8 cellular contexts compared by ENCODE assay signal in genomic region chr4:153084939-153085630, GRCh38.
DNase-seq lines count a peak whose midpoint lies in the region; ATAC-seq and TF ChIP-seq lines count a peak whose summit lies in the region.

No MANE protein-coding gene starts in this region.

- H3K4me1 ChIP-seq in Panc1 (ENCODE audit: control insufficient read depth, insufficient read depth, low read length) = 0 out of 2 replicates have a peak, but pooled peaks cover 3% of the 10 kb centered on the region

- no peak overlapping the region for H3K27ac Mint-ChIP-seq in activated T-helper 1 cell treated with anti-CD3 and anti-CD28 coated beads, Interleukin-12 subunit alpha, Interleukin-12 subunit beta, Interleukin-2, Interleukin-4 antibody, amounts not matched to agents 30 ng/mL and 10 ng/mL and 1 ng/mL, durations not matched to agents 14 hours and 24 hours and 36 hours
- peak overlapping the region; percentile 31 for H3K27ac Mint-ChIP-seq in neural crest cell (ENCODE audit: unreplicated experiment)
- peak overlapping the region in 1 of 2 donors; percentile 52 for H3K27ac Mint-ChIP-seq in stimulated activated naive CD8-positive, alpha-beta T cell treated with anti-CD3 and anti-CD28 coated beads, Interleukin-15, amount 100 ng/mL, for 72 hours

- H3K36me3 ChIP-seq in BJ (ENCODE audit: control insufficient read depth, insufficient read depth, low read length) (no peaks in the 10 kb centered on the region), Panc1 (ENCODE audit: control insufficient read depth, insufficient read depth, low read length) (no peaks in the 10 kb centered on the region)

- in situ Hi-C loops in Panc1 (cut with HindIII; ENCODE audit: low pct_unique_long_range_greater_than_20kb, low sequenced_read_pairs) = no loop called here

- TF ChIP-seq CTCF in BJ (IDR thresholded peaks at IDR 0.05; ENCODE audit: insufficient read depth, low read depth, low read length) = peak; percentile 97
- TF ChIP-seq CTCF in Panc1 (IDR thresholded peaks at IDR 0.05) = peak; percentile 92
- peak; percentile 97 for TF ChIP-seq CTCF in fibroblast of mammary gland (conservative IDR thresholded peaks at IDR 0.05; ENCODE audit: control insufficient read depth, insufficient read depth, low read depth, low read length)
- TF ChIP-seq CTCF in neural crest cell (conservative IDR thresholded peaks at IDR 0.05) = peak; percentile 98

- CTCF ChIA-PET in BJ (lab: Yijun Ruan, JAX) = interaction anchor here (0.7 to 6.7 kb wide), 22 partner anchors 10 to 330 kb away, joined by 3 to 189 read pairs (median 6); no protein-coding TSS in a partner anchor
- CTCF ChIA-PET in Panc1 (lab: Charles Lee) = interaction anchor here (1.1 kb wide), 1 partner anchor 42 kb away, joined by 8 read pairs; no protein-coding TSS in a partner anchor

- H3K27ac ChIP-seq in Panc1 (ENCODE audit: low read length) = no peak overlapping the region; the same call in 1 of the 2 replicates

- no TSS peak for BruUV-seq in Panc1 (replicated peaks; lab: Mats Ljungman, UMichigan)

- H3K27me3 ChIP-seq in BJ (ENCODE audit: control insufficient read depth, insufficient read depth, low read length) (no peaks in the 10 kb centered on the region; the same call in 1 of the 2 replicates), Panc1 (ENCODE audit: control insufficient read depth, insufficient read depth, low read length) (no peaks in the 10 kb centered on the region)

- POLR2A ChIA-PET in BJ (lab: Charles Lee) = interaction anchor here (0.6 kb wide), 1 partner anchor 146 kb away, joined by 3 read pairs; no protein-coding TSS in a partner anchor
- POLR2A ChIA-PET in Panc1 (lab: Charles Lee) = no interaction called here

- H3K27me3 Mint-ChIP-seq in activated T-helper 1 cell treated with anti-CD3 and anti-CD28 coated beads, Interleukin-12 subunit alpha, Interleukin-12 subunit beta, Interleukin-2, Interleukin-4 antibody, amounts not matched to agents 30 ng/mL and 10 ng/mL and 1 ng/mL, durations not matched to agents 14 hours and 24 hours and 36 hours (ENCODE audit: insufficient read depth) = peaks cover 23% of the 10 kb centered on the region
- H3K27me3 Mint-ChIP-seq in neural crest cell (ENCODE audit: low read depth) = no peaks in the 10 kb centered on the region
- H3K27me3 Mint-ChIP-seq in stimulated activated naive CD8-positive, alpha-beta T cell treated with anti-CD3 and anti-CD28 coated beads, Interleukin-15, amount 100 ng/mL, for 72 hours = peaks cover 10% of the 10 kb centered on the region

- H3K9me3 ChIP-seq in Panc1 (ENCODE audit: control insufficient read depth, insufficient read depth, low read depth, low read length) = no peaks in the 10 kb centered on the region

- intact Hi-C loops in Panc1 (cut with micrococcal nuclease; ENCODE audit: unreplicated experiment) = loop anchor here (2.0 kb wide), 1 partner anchor 242 kb away; no protein-coding TSS in a partner anchor
- intact Hi-C loops in activated T-helper 1 cell treated with anti-CD3 and anti-CD28 coated beads, Interleukin-12 subunit alpha, Interleukin-12 subunit beta, Interleukin-2, Interleukin-4 antibody, amounts not matched to agents 30 ng/mL and 10 ng/mL and 1 ng/mL, durations not matched to agents 14 hours and 24 hours and 36 hours (cut with micrococcal nuclease) = loop anchor here (1.0 kb wide), 3 partner anchors 30 to 558 kb away; no protein-coding TSS in a partner anchor

- no peak overlapping the region for H3K4me3 ChIP-seq in BJ (ENCODE audit: low read depth, low read length)
- no peak overlapping the region for H3K4me3 ChIP-seq in Panc1 (ENCODE audit: low read depth in 2 of 2, low read length in 2 of 2)
- H3K4me3 ChIP-seq in fibroblast of mammary gland (ENCODE audit: control insufficient read depth, low read depth, low read length) = no peak overlapping the region

- ATAC-seq in GM18909 (IDR thresholded peaks at IDR 0.05; ENCODE audit: poor library complexity, unreplicated experiment) = peak; percentile 65
- ATAC-seq in HG03460 (IDR thresholded peaks at IDR 0.05; ENCODE audit: unreplicated experiment) = peak; percentile 59
- ATAC-seq in Panc1 = peak; percentile 75
- peak; percentile 82 for ATAC-seq in stimulated activated naive CD8-positive, alpha-beta T cell treated with anti-CD3 and anti-CD28 coated beads, Interleukin-15, amount 100 ng/mL, for 72 hours

- no peak overlapping the region for H3K4me3 Mint-ChIP-seq in activated T-helper 1 cell treated with anti-CD3 and anti-CD28 coated beads, Interleukin-12 subunit alpha, Interleukin-12 subunit beta, Interleukin-2, Interleukin-4 antibody, amounts not matched to agents 30 ng/mL and 10 ng/mL and 1 ng/mL, durations not matched to agents 14 hours and 24 hours and 36 hours
- H3K4me3 Mint-ChIP-seq in neural crest cell = no peak overlapping the region
- H3K4me3 Mint-ChIP-seq in stimulated activated naive CD8-positive, alpha-beta T cell treated with anti-CD3 and anti-CD28 coated beads, Interleukin-15, amount 100 ng/mL, for 72 hours = peak overlapping the region; percentile 22 to 45

- H3K4me1 Mint-ChIP-seq in activated T-helper 1 cell treated with anti-CD3 and anti-CD28 coated beads, Interleukin-12 subunit alpha, Interleukin-12 subunit beta, Interleukin-2, Interleukin-4 antibody, amounts not matched to agents 30 ng/mL and 10 ng/mL and 1 ng/mL, durations not matched to agents 14 hours and 24 hours and 36 hours (ENCODE audit: low read depth) = peaks cover 19% of the 10 kb centered on the region
- H3K4me1 Mint-ChIP-seq in neural crest cell = peaks cover 77% of the 10 kb centered on the region
- peaks cover 37% of the 10 kb centered on the region for H3K4me1 Mint-ChIP-seq in stimulated activated naive CD8-positive, alpha-beta T cell treated with anti-CD3 and anti-CD28 coated beads, Interleukin-15, amount 100 ng/mL, for 72 hours

- no peaks in the 10 kb centered on the region for H3K36me3 Mint-ChIP-seq in activated T-helper 1 cell treated with anti-CD3 and anti-CD28 coated beads, Interleukin-12 subunit alpha, Interleukin-12 subunit beta, Interleukin-2, Interleukin-4 antibody, amounts not matched to agents 30 ng/mL and 10 ng/mL and 1 ng/mL, durations not matched to agents 14 hours and 24 hours and 36 hours (ENCODE audit: low read depth)
- no peaks in the 10 kb centered on the region for H3K36me3 Mint-ChIP-seq in neural crest cell (ENCODE audit: low read depth)

- DNase-seq in BJ (ENCODE audit: low read depth) (peak; percentile 8), Panc1 (ENCODE audit: low read depth, low spot score) (peak; percentile 43), fibroblast of mammary gland (ENCODE audit: low read depth) (peak; percentile 60), neural crest cell (ENCODE audit: low read depth, low spot score) (peak; percentile 94)
- peak; percentile 70 for DNase-seq in activated T-helper 1 cell treated with anti-CD3 and anti-CD28 coated beads, Interleukin-12 subunit alpha, Interleukin-12 subunit beta, Interleukin-2, Interleukin-4 antibody, amounts not matched to agents 30 ng/mL and 10 ng/mL and 1 ng/mL, durations not matched to agents 14 hours and 24 hours and 36 hours (ENCODE audit: low spot score)
- peak; percentile 85 to 86 for DNase-seq in stimulated activated naive CD8-positive, alpha-beta T cell treated with anti-CD3 and anti-CD28 coated beads, Interleukin-15, amount 100 ng/mL, for 72 hours

- no peaks in the 10 kb centered on the region for H3K9me3 Mint-ChIP-seq in activated T-helper 1 cell treated with anti-CD3 and anti-CD28 coated beads, Interleukin-12 subunit alpha, Interleukin-12 subunit beta, Interleukin-2, Interleukin-4 antibody, amounts not matched to agents 30 ng/mL and 10 ng/mL and 1 ng/mL, durations not matched to agents 14 hours and 24 hours and 36 hours
- peaks cover 2% of the 10 kb centered on the region for H3K9me3 Mint-ChIP-seq in neural crest cell
- peaks cover 0 to 10% of the 10 kb centered on the region in 2 donors for H3K9me3 Mint-ChIP-seq in stimulated activated naive CD8-positive, alpha-beta T cell treated with anti-CD3 and anti-CD28 coated beads, Interleukin-15, amount 100 ng/mL, for 72 hours

Comparison
In these comparisons a context has a peak if more than half of its experiments do, and no peak if none do; other contexts are left out.
1. DNase-seq: peak in every context shown above with its lines; median percentile 94 in neural crest cell; 86 in stimulated activated naive CD8-positive, alpha-beta T cell treated with anti-CD3 and anti-CD28 coated beads, Interleukin-15, amount 100 ng/mL, for 72 hours; 70 in activated T-helper 1 cell treated with anti-CD3 and anti-CD28 coated beads, Interleukin-12 subunit alpha, Interleukin-12 subunit beta, Interleukin-2, Interleukin-4 antibody, amounts not matched to agents 30 ng/mL and 10 ng/mL and 1 ng/mL, durations not matched to agents 14 hours and 24 hours and 36 hours; 60 in fibroblast of mammary gland; 43 in Panc1; 8 in BJ.
2. H3K4me3 Mint-ChIP-seq: peak in stimulated activated naive CD8-positive, alpha-beta T cell treated with anti-CD3 and anti-CD28 coated beads, Interleukin-15, amount 100 ng/mL, for 72 hours (2 of 2); none in activated T-helper 1 cell treated with anti-CD3 and anti-CD28 coated beads, Interleukin-12 subunit alpha, Interleukin-12 subunit beta, Interleukin-2, Interleukin-4 antibody, amounts not matched to agents 30 ng/mL and 10 ng/mL and 1 ng/mL, durations not matched to agents 14 hours and 24 hours and 36 hours (single experiment) and neural crest cell (single experiment).
3. Peak in every context shown above with its lines, with median percentiles within 50 percentile points of each other: CTCF ChIP-seq and ATAC-seq.